In the genomic region with DNA sequence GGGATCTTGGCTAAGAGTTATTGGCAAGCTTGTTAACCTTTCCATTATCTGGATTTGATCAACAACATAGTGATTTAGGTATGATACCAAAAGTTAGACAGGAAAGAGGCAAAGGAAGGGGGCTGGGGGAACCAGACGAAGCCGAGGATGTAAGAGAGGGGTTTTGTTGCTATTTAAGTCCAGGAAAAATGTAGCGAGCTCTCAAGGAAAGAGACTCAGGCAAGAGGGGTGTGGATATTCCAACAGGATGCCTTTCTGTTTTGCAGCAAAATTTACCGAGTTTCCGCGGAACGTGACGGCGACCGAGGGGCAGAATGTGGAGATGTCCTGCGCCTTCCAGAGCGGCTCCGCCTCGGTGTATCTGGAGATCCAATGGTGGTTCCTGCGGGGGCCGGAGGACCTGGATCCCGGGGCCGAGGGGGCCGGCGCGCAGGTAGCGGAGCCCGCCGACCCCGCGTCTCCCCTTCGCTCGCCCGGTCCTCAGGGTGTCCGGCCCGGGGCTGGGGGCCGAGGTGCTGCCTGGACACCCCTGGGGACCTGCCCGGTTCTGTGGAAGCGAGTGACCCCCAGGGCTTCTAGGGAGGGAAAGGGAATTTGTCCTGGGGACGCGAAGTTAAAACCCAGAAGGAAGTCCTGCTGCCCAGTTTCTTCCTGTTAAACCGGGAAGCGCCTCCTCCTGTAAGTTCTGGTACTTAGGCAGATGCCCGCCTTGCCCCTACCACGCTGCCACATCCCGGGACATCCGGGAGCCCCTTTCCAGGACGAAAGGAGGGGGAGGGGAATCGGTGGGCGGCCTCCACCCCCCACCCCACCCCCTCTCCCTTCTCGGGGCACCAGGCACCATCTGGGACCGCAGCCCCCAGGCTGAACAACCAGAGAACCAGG, we compare ENCODE assay signal across 26 cellular contexts. TPM values are rescaled to one million over a fixed set of nuclear protein-coding genes. Genes with fewer than 3 reads are reported as not detected.
A peak's percentile ranks its signal among the peaks of the same experiment; 100 is the strongest.
DNase-seq lines count a peak whose midpoint lies in the region; ATAC-seq, FAIRE-seq and TF ChIP-seq lines count a peak whose summit lies in the region.
"Had no signal": no experiment of that assay in that cellular context is flagged by ENCODE, and none has a peak within 500 bp of the region (broad histone marks: within the 10 kb centered on the region; RNA-seq: fewer than 3 reads in every experiment).

No MANE protein-coding gene starts in this region.

- ATAC-seq in SK-N-SH treated with all-trans-retinoic acid at 6 μM for 48 hours: no peak
- ATAC-seq in GM19452 (IDR thresholded peaks at IDR 0.05; ENCODE audit: unreplicated experiment): no peak
- ATAC-seq: activated CD8-positive, alpha-beta memory T cell treated with anti-CD3 and anti-CD28 coated beads, Interleukin-2, amount 10 ng/mL, durations not matched to agents 7 days and 5 days; stimulated activated effector memory CD8-positive, alpha-beta T cell treated with anti-CD3 and anti-CD28 coated beads, Interleukin-12 subunit alpha, Interleukin-12 subunit beta, amount 100 ng/mL, for 72 hours had no signal

- no peaks in the 10 kb centered on the region for H3F3A ChIP-seq in SK-N-SH (replicated peaks; ENCODE audit: insufficient read depth)
- no peaks in the 10 kb centered on the region for H3F3A ChIP-seq in PC-9 (ENCODE audit: insufficient read depth, low read depth)

- no peak overlapping the region for H3K4ac ChIP-seq in mesendoderm (ENCODE audit: low read depth, low read length)

- H3K9me2 ChIP-seq in SK-N-SH (no peaks in the 10 kb centered on the region), PC-9 (ENCODE audit: insufficient read depth) (no peaks in the 10 kb centered on the region)

- H3K79me2 ChIP-seq in SK-N-SH (ENCODE audit: insufficient read depth) (no peaks in the 10 kb centered on the region), mesendoderm (ENCODE audit: control insufficient read depth, insufficient read depth, low read length) (no peaks in the 10 kb centered on the region), PC-9 (ENCODE audit: low read depth) (no peaks in the 10 kb centered on the region)

- 12% methylated on average over 36 of the region's 47 CpGs for WGBS in SK-N-SH (ENCODE audit: low lambda C conversion rate)
- 1% methylated on average over 43 to 45 of the region's 47 CpGs for WGBS in ectodermal cell, 2 experiments
- WGBS in mesendoderm (ENCODE audit: extremely low coverage, insufficient coverage, low lambda C conversion rate): no CpG with 5 or more reads among the region's 47 CpGs

- H2AK5ac ChIP-seq in mesendoderm (ENCODE audit: low read length): no peak overlapping the region

- no peak overlapping the region for H4K5ac ChIP-seq in mesendoderm (ENCODE audit: low read length)

- no peaks in the 10 kb centered on the region for H3K79me1 ChIP-seq in mesendoderm (ENCODE audit: low read length)

- no peaks in the 10 kb centered on the region for H3K36me3 ChIP-seq in SK-N-SH (replicated peaks in 1 of 2; ENCODE audit: control insufficient read depth in 1 of 2, insufficient read depth in 2 of 2, low read length in 1 of 2)
- H3K36me3 ChIP-seq in ectodermal cell (ENCODE audit: control insufficient read depth, insufficient read depth, low read length): no peaks in the 10 kb centered on the region
- no peaks in the 10 kb centered on the region for H3K36me3 ChIP-seq in mesendoderm (ENCODE audit: control insufficient read depth, insufficient read depth, low read length)
- H3K36me3 ChIP-seq in kidney (ENCODE audit: control insufficient read depth in 1 of 2, insufficient read depth in 2 of 2, low read length in 2 of 2): no peaks in the 10 kb centered on the region
- no peaks in the 10 kb centered on the region for H3K36me3 ChIP-seq in ascending aorta
- H3K36me3 ChIP-seq in PC-9 (ENCODE audit: low read depth): no peaks in the 10 kb centered on the region
- H3K36me3 ChIP-seq: adrenal gland, prostate gland, transverse colon had no signal

- H3K18ac ChIP-seq in mesendoderm (ENCODE audit: low read length): peak overlapping the region; percentile 61

- no peak overlapping the region for H2BK15ac ChIP-seq in mesendoderm (replicated peaks; ENCODE audit: low read depth)

- no TSS peak for BruUV-seq in PC-9 (replicated peaks; lab: Mats Ljungman, UMichigan)

- TF ChIP-seq RAD21 in SK-N-SH (IDR thresholded peaks at IDR 0.05; ENCODE audit: low read length): no peak

- intact Hi-C loops in kidney (cut with DNase I): no loop called here
- intact Hi-C loops in ascending aorta (cut with DNase I): no loop called here
- intact Hi-C loops in PC-9 (cut with micrococcal nuclease; ENCODE audit: unreplicated experiment): no loop called here

- no peak overlapping the region for H2BK5ac ChIP-seq in mesendoderm (ENCODE audit: low read length)

- TF ChIP-seq EP300 in SK-N-SH (IDR thresholded peaks at IDR 0.05; ENCODE audit: borderline replicate concordance in 1 of 2, low read depth in 1 of 2, low read length in 1 of 2): no peak

- H2BK120ac ChIP-seq in mesendoderm (ENCODE audit: low read depth, low read length): no peak overlapping the region

- peak overlapping the region; percentile 74 for H3K56ac ChIP-seq in mesendoderm (ENCODE audit: low read length)

- H3K9me3 ChIP-seq in SK-N-SH: no peaks in the 10 kb centered on the region
- H3K9me3 ChIP-seq in ectodermal cell (ENCODE audit: control insufficient read depth, low read length): no peaks in the 10 kb centered on the region
- H3K9me3 ChIP-seq in kidney (ENCODE audit: control insufficient read depth in 1 of 2, low read length in 2 of 2): no peaks in the 10 kb centered on the region
- no peaks in the 10 kb centered on the region for H3K9me3 ChIP-seq in ascending aorta
- H3K9me3 ChIP-seq in PC-9 (ENCODE audit: insufficient read depth, low read depth): no peaks in the 10 kb centered on the region
- H3K9me3 ChIP-seq: adrenal gland, prostate gland, transverse colon had no signal

- TF ChIP-seq CTCF in SK-N-SH (IDR thresholded peaks at IDR 0.05) (no peak), kidney (IDR thresholded peaks at IDR 0.05; ENCODE audit: borderline replicate concordance, extremely low read depth, insufficient read depth) (no peak), ascending aorta (IDR thresholded peaks at IDR 0.05) (no peak), PC-9 (conservative IDR thresholded peaks at IDR 0.05) (no peak)

- H3K27ac ChIP-seq in SK-N-SH (ENCODE audit: low read depth in 2 of 2, low read length in 1 of 2) (no peak overlapping the region), ectodermal cell (ENCODE audit: insufficient read depth, low read depth, low read length, poor library complexity, severe bottlenecking) (no peak overlapping the region), mesendoderm (ENCODE audit: low read depth, low read length) (no peak overlapping the region), kidney (ENCODE audit: low read depth in 2 of 2, low read length in 2 of 2) (no peak overlapping the region), ascending aorta (no peak overlapping the region), PC-9 (no peak overlapping the region)
- H3K27ac ChIP-seq: adrenal gland, prostate gland, transverse colon had no signal

- no peak overlapping the region for H4K8ac ChIP-seq in mesendoderm (ENCODE audit: low read depth, low read length)

- H3K4me3 ChIP-seq in SK-N-SH (ENCODE audit: low read depth in 2 of 2, low read length in 1 of 2) (peak overlapping the region in 1 of 2 experiments; percentile 33; a peak in 1 of 4 replicates), ectodermal cell (ENCODE audit: insufficient read depth, low read depth, low read length) (peak overlapping the region; percentile 35), mesendoderm (ENCODE audit: low read length) (peak overlapping the region; percentile 44), kidney (ENCODE audit: low read length in 2 of 2) (no peak overlapping the region), ascending aorta (no peak overlapping the region), PC-9 (no peak overlapping the region)
- H3K4me3 ChIP-seq: adrenal gland, prostate gland had no signal

- POLR2A ChIA-PET in SK-N-SH (lab: Yijun Ruan, JAX): no interaction called here
- POLR2A ChIA-PET in PC-9 (lab: Charles Lee; ENCODE audit: unreplicated experiment): no interaction called here

- H3K23ac ChIP-seq in mesendoderm (ENCODE audit: low read length): no peak overlapping the region

- CTCF ChIA-PET in SK-N-SH (lab: Yijun Ruan, JAX) (interaction anchor here (0.6 to 1.0 kb wide), 3 partner anchors 12 to 1389 kb away, joined by 3 read pairs; no protein-coding TSS in a partner anchor), PC-9 (lab: Charles Lee) (no interaction called here)

- peaks cover 0 to 29% of the 10 kb centered on the region in 2 experiments; a peak in 2 of 4 replicates for H3K4me1 ChIP-seq in SK-N-SH (ENCODE audit: control insufficient read depth in 1 of 2, insufficient read depth in 2 of 2, low read depth in 1 of 2, low read length in 1 of 2)
- H3K4me1 ChIP-seq in ectodermal cell (ENCODE audit: control insufficient read depth, insufficient read depth, low read length): peaks cover 8% of the 10 kb centered on the region
- peaks cover 2% of the 10 kb centered on the region for H3K4me1 ChIP-seq in mesendoderm (ENCODE audit: control insufficient read depth, low read depth, low read length)
- no peaks in the 10 kb centered on the region for H3K4me1 ChIP-seq in kidney (ENCODE audit: control insufficient read depth in 1 of 2, insufficient read depth in 1 of 2, low read depth in 1 of 2, low read length in 2 of 2)
- peaks cover 0 to 3% of the 10 kb centered on the region in 2 donors for H3K4me1 ChIP-seq in ascending aorta
- no peaks in the 10 kb centered on the region for H3K4me1 ChIP-seq in PC-9 (replicated peaks; ENCODE audit: insufficient read depth)
- H3K4me1 ChIP-seq: prostate gland had no signal

- H3K9ac ChIP-seq in SK-N-SH (no peak overlapping the region), mesendoderm (ENCODE audit: low read length) (peak overlapping the region; percentile 50), kidney (ENCODE audit: low read length in 2 of 2) (no peak overlapping the region)

- peak; percentile 63 for DNase-seq in SK-N-SH
- DNase-seq in mesendoderm: peak; percentile 67
- DNase-seq in kidney: no peak
- DNase-seq in ascending aorta (ENCODE audit: low spot score in 2 of 2): no peak
- no peak for DNase-seq in PC-9
- DNase-seq: activated CD4-positive, CD25-positive, alpha-beta regulatory T cell treated with anti-CD3 and anti-CD28 coated beads, Interleukin-2, amount 50 U/mL, for 72 hours; activated CD8-positive, alpha-beta memory T cell treated with anti-CD3 and anti-CD28 coated beads, Interleukin-2, amount 10 ng/mL, durations not matched to agents 7 days and 5 days; adrenal gland; CD4-positive, CD25-positive, alpha-beta regulatory T cell; central memory CD4-positive, alpha-beta T cell; DND-41; effector memory CD4-positive, alpha-beta T cell; hippocampal formation; NCI-H1105 treated with DMSO at 0.1 percent for 48 hours; NCI-H2171; NK-92 treated with Interleukin-12 subunit alpha and Interleukin-12 subunit beta, amount 100 ng/mL, for 24 hours; transverse colon had no signal

- no peaks in the 10 kb centered on the region for H4K20me1 ChIP-seq in SK-N-SH (ENCODE audit: insufficient read depth)
- H4K20me1 ChIP-seq in PC-9 (ENCODE audit: insufficient read depth): no peaks in the 10 kb centered on the region

- H3K4me2 ChIP-seq in SK-N-SH (no peak overlapping the region), mesendoderm (ENCODE audit: low read length) (peak overlapping the region; percentile 78), PC-9 (no peak overlapping the region)

- FAIRE-seq in kidney (lab: Jason Lieb, UNC): no peak

- H2AFZ ChIP-seq in SK-N-SH (ENCODE audit: low read depth): no peak overlapping the region
- no peak overlapping the region for H2AFZ ChIP-seq in PC-9

- H3K27me3 ChIP-seq in SK-N-SH (ENCODE audit: insufficient read depth) (peaks cover 49% of the 10 kb centered on the region), ectodermal cell (ENCODE audit: control insufficient read depth, insufficient read depth, low read length, poor library complexity, severe bottlenecking) (peaks cover 87% of the 10 kb centered on the region), mesendoderm (ENCODE audit: insufficient read depth, low read length, poor library complexity) (peaks cover 8% of the 10 kb centered on the region), ascending aorta (peaks cover 5% of the 10 kb centered on the region), PC-9 (ENCODE audit: insufficient read depth, low read depth) (peaks cover 57% of the 10 kb centered on the region)

RNA-seq across cellular contexts. Expression of a gene that starts 2.4 kb away (rescaled TPM):
- polyA plus RNA-seq in SK-N-SH (2012; rRNA removed): not detected in 2 replicates
- 0.01 and 0.03 TPM in 2 replicates for polyA plus RNA-seq in SK-N-SH (2012; cell fraction: cytosol; rRNA removed)
- not detected in 2 replicates for polyA plus RNA-seq in SK-N-SH (2012; cell fraction: nucleus; rRNA removed)
- polyA plus RNA-seq in ectodermal cell (2013, experiment 1 of 4): 0.67 TPM
- polyA plus RNA-seq in ectodermal cell (2013, experiment 2 of 4): 0.09 TPM
- polyA plus RNA-seq in ectodermal cell (2013, experiment 3 of 4): 0.43 TPM
- 0.32 TPM for polyA plus RNA-seq in ectodermal cell (2013, experiment 4 of 4)
- 0.29 TPM for polyA plus RNA-seq in mesendoderm (2013, experiment 1 of 2)
- polyA plus RNA-seq in mesendoderm (2013, experiment 2 of 2): 0.18 TPM
- total RNA-seq in kidney: not detected
- polyA plus RNA-seq in kidney (ENCODE audit: insufficient read depth, low read depth, low replicate concordance): not detected
- total RNA-seq in ascending aorta: not detected
- total RNA-seq in PC-9 (2021): not detected in 2 replicates
- total RNA-seq: A673; activated CD8-positive, alpha-beta memory T cell treated with anti-CD3 and anti-CD28 coated beads, Interleukin-2, amount 10 ng/mL, durations not matched to agents 7 days and 5 days; CD4-positive, CD25-positive, alpha-beta regulatory T cell; HT1080; liver; myocyte had no signal
- polyA plus RNA-seq: CD4-positive, CD25-positive, alpha-beta regulatory T cell; liver had no signal

Comparison
In these comparisons a context has a peak if more than half of its experiments do, and no peak if none do; other contexts are left out.
1. DNase-seq: peak in SK-N-SH (single experiment) and mesendoderm (single experiment); none in kidney (single experiment), ascending aorta (0 of 2) and PC-9 (0 of 2).
2. H3K4me3 ChIP-seq: peak in ectodermal cell (single experiment) and mesendoderm (single experiment); none in kidney (0 of 2), ascending aorta (0 of 2) and PC-9 (single experiment).